ENCODE assay signal across 1 cellular context in genomic region chr10:12448729-12449391, GRCh38.
TF ChIP-seq lines count a peak whose summit lies in the region.

No MANE protein-coding gene starts in this region.

TF ChIP-seq in HEK293, 187 proteins besides CTCF, POLR2A, EP300 and RAD21 (continued from another document and continues in another):
- TF ChIP-seq ZBTB6 (tag by site-specific recombination; IDR thresholded peaks at IDR 0.05) (no peak), ZNF398 (tag by site-specific recombination; IDR thresholded peaks at IDR 0.05) (peak; percentile 76), GLI4 (tag by site-specific recombination; IDR thresholded peaks at IDR 0.05) (no peak), ZNF311 (tag by site-specific recombination; IDR thresholded peaks at IDR 0.05; ENCODE audit: borderline replicate concordance) (no peak), PRDM10 (tag by site-specific recombination; IDR thresholded peaks at IDR 0.05) (peak; percentile 62), ZFP3 (tag by site-specific recombination; IDR thresholded peaks at IDR 0.05; ENCODE audit: low read depth) (no peak), ZBTB21 (tag by site-specific recombination; IDR thresholded peaks at IDR 0.05) (peak; percentile 98), ZNF549 (tag by site-specific recombination; IDR thresholded peaks at IDR 0.05) (no peak), SCRT1 (tag by site-specific recombination; IDR thresholded peaks at IDR 0.05; ENCODE audit: borderline replicate concordance) (no peak), ZBTB11 (tag by site-specific recombination; conservative IDR thresholded peaks at IDR 0.05; ENCODE audit: low read depth) (no peak; the same call in 1 of the 2 replicates), ZNF449 (tag by site-specific recombination; IDR thresholded peaks at IDR 0.05) (peak; percentile 75), MZF1 (tag by site-specific recombination; IDR thresholded peaks at IDR 0.05; ENCODE audit: borderline replicate concordance) (no peak), ZNF624 (tag by site-specific recombination; IDR thresholded peaks at IDR 0.05) (no peak), ZNF324 (tag by site-specific recombination; IDR thresholded peaks at IDR 0.05) (peak; percentile 92), ZNF837 (tag by site-specific recombination; IDR thresholded peaks at IDR 0.05) (no peak), SETDB1 (IDR thresholded peaks at IDR 0.05; ENCODE audit: insufficient read length, low read length) (no peak), ZNF394 (tag by site-specific recombination; IDR thresholded peaks at IDR 0.05; ENCODE audit: borderline replicate concordance) (peak; percentile 84), ZNF670 (tag by site-specific recombination; IDR thresholded peaks at IDR 0.05; ENCODE audit: low read depth) (no peak), MEIS1 (CRISPR knock-in tag; IDR thresholded peaks at IDR 0.05; ENCODE audit: borderline replicate concordance) (no peak), YY2 (tag by site-specific recombination; IDR thresholded peaks at IDR 0.05) (no peak), ZNF202 (tag by site-specific recombination; IDR thresholded peaks at IDR 0.05; ENCODE audit: borderline replicate concordance) (no peak), ZNF704 (tag by site-specific recombination; IDR thresholded peaks at IDR 0.05) (no peak), ZNF26 (tag by site-specific recombination; IDR thresholded peaks at IDR 0.05) (no peak), SALL2 (tag by site-specific recombination; IDR thresholded peaks at IDR 0.05; ENCODE audit: borderline replicate concordance) (no peak), ZNF175 (tag by site-specific recombination; IDR thresholded peaks at IDR 0.05) (no peak), ZNF513 (tag by site-specific recombination; IDR thresholded peaks at IDR 0.05) (peak; percentile 73), ZNF302 (tag by site-specific recombination; IDR thresholded peaks at IDR 0.05; ENCODE audit: low read depth) (no peak), SP7 (tag by site-specific recombination; IDR thresholded peaks at IDR 0.05) (peak; percentile 87), ZNF473 (tag by site-specific recombination; IDR thresholded peaks at IDR 0.05) (no peak), ZNF366 (tag by site-specific recombination; conservative IDR thresholded peaks at IDR 0.05) (peak; percentile 100), ZNF112 (tag by site-specific recombination; IDR thresholded peaks at IDR 0.05) (no peak), PRDM4 (tag by site-specific recombination; IDR thresholded peaks at IDR 0.05) (peak; percentile 49; the same call in 1 of the 2 replicates), ZNF174 (tag by site-specific recombination; IDR thresholded peaks at IDR 0.05) (no peak), ZNF692 (tag by site-specific recombination; IDR thresholded peaks at IDR 0.05) (peak; percentile 93), ZNF133 (tag by site-specific recombination; IDR thresholded peaks at IDR 0.05) (no peak), ZNF221 (tag by site-specific recombination; IDR thresholded peaks at IDR 0.05; ENCODE audit: borderline replicate concordance) (no peak), ZNF433 (tag by site-specific recombination; IDR thresholded peaks at IDR 0.05; ENCODE audit: low read depth) (no peak)
